In genomic region chr18:9658111-9658641, GRCh38 we compare ENCODE assay signal across 23 cellular contexts. TPM values are rescaled to one million over a fixed set of nuclear protein-coding genes. Genes with fewer than 3 reads are reported as not detected.
DNase-seq lines count a peak whose midpoint lies in the region; ATAC-seq, FAIRE-seq and TF ChIP-seq lines count a peak whose summit lies in the region.
"Had no signal": no experiment of that assay in that cellular context is flagged by ENCODE, and none has a peak within 500 bp of the region (broad histone marks: within the 10 kb centered on the region; RNA-seq: fewer than 3 reads in every experiment).

No MANE protein-coding gene starts in this region.

- peak; percentile 30 for DNase-seq in MG63
- peak; percentile 100 for DNase-seq in bronchial epithelial cell (ENCODE audit: low read depth)
- no peak for DNase-seq in lower lobe of right lung
- DNase-seq in upper lobe of right lung, result no peak
- DNase-seq in MV-4-11 (lab: John Stamatoyannopoulos, UW), result no peak
- DNase-seq in NCI-H510A treated with DMSO at 0.1 percent for 48 hours (lab: John Stamatoyannopoulos, UW), result no peak
- no peak for DNase-seq in erythroblast (lab: John Stamatoyannopoulos, UW)
- DNase-seq in GM03348 (ENCODE audit: low spot score), result no peak
- DNase-seq: activated CD4-positive, alpha-beta T cell treated with anti-CD3 and anti-CD28 coated beads, Interleukin-2, amount 50 U/mL, for 1 hour; activated naive CD4-positive, alpha-beta T cell treated with anti-CD3 and anti-CD28 coated beads, Interleukin-2, amount 10 ng/mL, durations not matched to agents 7 days and 5 days; amygdala; CD4-positive, CD25-positive, alpha-beta regulatory T cell; colonic mucosa; DMS 273 treated with DMSO at 0.1 percent for 48 hours; glutamatergic neuron; naive B cell; NCI-H1105; NCI-H1930; Right ventricle myocardium superior; stimulated activated CD4-positive, alpha-beta T cell treated with anti-CD3 and anti-CD28 coated beads, Interleukin-12 subunit alpha, Interleukin-12 subunit beta, amount 100 ng/mL, for 4 hours; stomach had no signal

- peak overlapping the region; percentile 18 for H3K27ac ChIP-seq in lower lobe of right lung
- H3K27ac ChIP-seq in upper lobe of right lung, result no peak overlapping the region
- H3K27ac ChIP-seq: colonic mucosa, right atrium auricular region, stomach, tibial nerve had no signal

- peak; percentile 85 for FAIRE-seq in bronchial epithelial cell (lab: Jason Lieb, UNC)

- H3K9me3 ChIP-seq in MG63, result no peaks in the 10 kb centered on the region
- no peaks in the 10 kb centered on the region for H3K9me3 ChIP-seq in lower lobe of right lung
- no peaks in the 10 kb centered on the region for H3K9me3 ChIP-seq in upper lobe of right lung
- H3K9me3 ChIP-seq: colonic mucosa, right atrium auricular region, stomach, tibial nerve had no signal

- TF ChIP-seq POLR2A in erythroblast (IDR thresholded peaks at IDR 0.05; ENCODE audit: low read length), result no peak

- H3K4me1 ChIP-seq in lower lobe of right lung (no peaks in the 10 kb centered on the region), upper lobe of right lung (no peaks in the 10 kb centered on the region)
- H3K4me1 ChIP-seq: colonic mucosa, right atrium auricular region, tibial nerve had no signal

- no peaks in the 10 kb centered on the region for H3K27me3 ChIP-seq in MG63
- H3K27me3 ChIP-seq in bronchial epithelial cell (ENCODE audit: control insufficient read depth, insufficient read depth, low read length), result no peaks in the 10 kb centered on the region
- H3K27me3 ChIP-seq in lower lobe of right lung (ENCODE audit: low read depth), result no peaks in the 10 kb centered on the region
- H3K27me3 ChIP-seq in upper lobe of right lung, result no peaks in the 10 kb centered on the region
- H3K27me3 ChIP-seq: colonic mucosa, right atrium auricular region, stomach, tibial nerve had no signal

- no peaks in the 10 kb centered on the region for H3K36me3 ChIP-seq in MG63
- no peaks in the 10 kb centered on the region for H3K36me3 ChIP-seq in bronchial epithelial cell (ENCODE audit: control insufficient read depth, insufficient read depth, low read length)
- no peaks in the 10 kb centered on the region for H3K36me3 ChIP-seq in lower lobe of right lung
- H3K36me3 ChIP-seq in upper lobe of right lung, result no peaks in the 10 kb centered on the region
- H3K36me3 ChIP-seq: colonic mucosa, right atrium auricular region, stomach, tibial nerve had no signal

- intact Hi-C loops in lower lobe of right lung (cut with DNase I), result no loop called here
- intact Hi-C loops in upper lobe of right lung (cut with DNase I), result no loop called here

- H3K4me3 ChIP-seq in MG63, result no peak overlapping the region
- no peak overlapping the region for H3K4me3 ChIP-seq in bronchial epithelial cell (ENCODE audit: low read depth, low read length)
- H3K4me3 ChIP-seq in lower lobe of right lung, result no peak overlapping the region
- no peak overlapping the region for H3K4me3 ChIP-seq in upper lobe of right lung
- H3K4me3 ChIP-seq: colonic mucosa, right atrium auricular region, stomach, tibial nerve had no signal

- ATAC-seq in lower lobe of right lung (peak; percentile 38 to 79), upper lobe of right lung (peak; percentile 76)

- TF ChIP-seq CTCF in bronchial epithelial cell (IDR thresholded peaks at IDR 0.05; ENCODE audit: insufficient read depth, low read length, severe bottlenecking) (no peak), lower lobe of right lung (IDR thresholded peaks at IDR 0.05) (no peak), upper lobe of right lung (IDR thresholded peaks at IDR 0.05) (no peak)

RNA-seq across cellular contexts. Expression of gene PPP4R1, which starts 43.8 kb away (rescaled TPM):
- 45.1 and 103 TPM in 2 replicates for total RNA-seq in MG63 (2014; rRNA removed; shearing (Covaris generic); ENCODE audit: low replicate concordance)
- total RNA-seq in bronchial epithelial cell, result 187 and 199 TPM in 2 replicates
- 114 TPM for total RNA-seq in lower lobe of right lung
- 141 TPM for total RNA-seq in upper lobe of right lung

RNA-seq across cellular contexts. Expression of gene RAB31, which starts 49.9 kb away (rescaled TPM):
- total RNA-seq in MG63 (2014; rRNA removed; shearing (Covaris generic); ENCODE audit: low replicate concordance), result 16.7 and 19.5 TPM in 2 replicates
- total RNA-seq in bronchial epithelial cell, result 47.7 and 48.5 TPM in 2 replicates
- total RNA-seq in lower lobe of right lung, result 110 TPM
- total RNA-seq in upper lobe of right lung, result 137 TPM

Comparison
In these comparisons a context has a peak if more than half of its experiments do, and no peak if none do; other contexts are left out.
1. DNase-seq: peak in MG63 (single experiment) and bronchial epithelial cell (single experiment); none in lower lobe of right lung (single experiment), upper lobe of right lung (single experiment), MV-4-11 (single experiment), NCI-H510A treated with DMSO at 0.1 percent for 48 hours (single experiment), erythroblast (0 of 2) and GM03348 (single experiment).